Comparison of ENCODE assay signal across 8 cellular contexts in genomic region chr6:151067684-151068596, GRCh38.
DNase-seq lines count a peak whose midpoint lies in the region; ATAC-seq and TF ChIP-seq lines count a peak whose summit lies in the region.

No MANE protein-coding gene starts in this region.

- TF ChIP-seq CTCF in PC-9 (conservative IDR thresholded peaks at IDR 0.05) (no peak), fibroblast of pulmonary artery (IDR thresholded peaks at IDR 0.05; ENCODE audit: low read length, missing control alignments) (no peak)

- H3K18ac ChIP-seq in trophoblast cell (ENCODE audit: low read length): no peak overlapping the region

- H3K27me3 ChIP-seq in PC-9 (ENCODE audit: insufficient read depth, low read depth) (no peaks in the 10 kb centered on the region), trophoblast cell (ENCODE audit: insufficient read depth, low read length) (no peaks in the 10 kb centered on the region)

- ATAC-seq in HG02981 (IDR thresholded peaks at IDR 0.05; ENCODE audit: unreplicated experiment) (no peak), HG02678 (IDR thresholded peaks at IDR 0.05; ENCODE audit: unreplicated experiment) (no peak), GM18505 (IDR thresholded peaks at IDR 0.05; ENCODE audit: unreplicated experiment) (no peak)

- H3K79me2 ChIP-seq in PC-9 (ENCODE audit: low read depth) (peaks cover 18% of the 10 kb centered on the region; the same call in 1 of the 2 replicates), trophoblast cell (ENCODE audit: control insufficient read depth, insufficient read depth, low read length, poor library complexity) (no peaks in the 10 kb centered on the region)

- H4K8ac ChIP-seq in trophoblast cell (ENCODE audit: low read depth, low read length): no peak overlapping the region

- H3K23ac ChIP-seq in trophoblast cell (ENCODE audit: low read length): no peak overlapping the region

- H3K4me3 ChIP-seq in PC-9: peak overlapping the region; percentile 37; the same call in 1 of the 2 replicates
- no peak overlapping the region for H3K4me3 ChIP-seq in fibroblast of pulmonary artery (replicated peaks; ENCODE audit: low read depth, low read length)
- no peak overlapping the region for H3K4me3 ChIP-seq in trophoblast cell (ENCODE audit: low read depth, low read length)

- no peak overlapping the region for H3K4ac ChIP-seq in trophoblast cell (ENCODE audit: low read depth, low read length)

- H3F3A ChIP-seq in PC-9 (ENCODE audit: insufficient read depth, low read depth): peaks cover 57% of the 10 kb centered on the region

- no peaks in the 10 kb centered on the region for H4K20me1 ChIP-seq in PC-9 (ENCODE audit: insufficient read depth)

- no peaks in the 10 kb centered on the region for H3K79me1 ChIP-seq in trophoblast cell (ENCODE audit: low read length)

- peak overlapping the region; percentile 98 for H3K27ac ChIP-seq in PC-9
- H3K27ac ChIP-seq in trophoblast cell (ENCODE audit: low read depth, low read length): no peak overlapping the region

- no peak overlapping the region for H3K14ac ChIP-seq in trophoblast cell (ENCODE audit: low read length)

- no peak overlapping the region for H2BK120ac ChIP-seq in trophoblast cell (ENCODE audit: insufficient read depth, low read length, poor library complexity)

- no peak overlapping the region for H2BK12ac ChIP-seq in trophoblast cell (ENCODE audit: low read length)

- H3K9me2 ChIP-seq in PC-9 (ENCODE audit: insufficient read depth): no peaks in the 10 kb centered on the region

- H4K91ac ChIP-seq in trophoblast cell (ENCODE audit: low read depth, low read length): no peak overlapping the region

- intact Hi-C loops in PC-9 (cut with micrococcal nuclease; ENCODE audit: unreplicated experiment): loop anchor here (1.0 kb wide), 2 partner anchors 14 to 27 kb away; no protein-coding TSS in a partner anchor

- BruUV-seq in PC-9 (replicated peaks; lab: Mats Ljungman, UMichigan): no TSS peak

- POLR2A ChIA-PET in PC-9 (lab: Charles Lee; ENCODE audit: unreplicated experiment): interaction anchor here (0.6 to 0.9 kb wide), 2 partner anchors 14 to 1919 kb away, joined by 3 to 4 read pairs; no protein-coding TSS in a partner anchor

- no peak overlapping the region for H2AK5ac ChIP-seq in trophoblast cell (ENCODE audit: low read length)

- H3K36me3 ChIP-seq in PC-9 (ENCODE audit: low read depth) (peaks cover 9% of the 10 kb centered on the region; the same call in 1 of the 2 replicates), trophoblast cell (ENCODE audit: control insufficient read depth in 1 of 2, insufficient read depth in 2 of 2, low read length in 2 of 2) (peaks cover 2% of the 10 kb centered on the region in 2 experiments)

- DNase-seq in Caki2 (ENCODE audit: low read depth) (peak; percentile 98), PC-9 (peak; percentile 72 to 99), fibroblast of pulmonary artery (ENCODE audit: low read depth) (peak; percentile 92), trophoblast cell (peak; percentile 78 to 91), NCI-H82 (lab: John Stamatoyannopoulos, UW) (no peak)

- H2AFZ ChIP-seq in PC-9 (no peak overlapping the region), trophoblast cell (ENCODE audit: insufficient read depth, low read length, poor library complexity) (no peak overlapping the region)

- no peak overlapping the region for H4K12ac ChIP-seq in trophoblast cell (ENCODE audit: low read depth, low read length)

- H3K4me1 ChIP-seq in PC-9 (replicated peaks; ENCODE audit: insufficient read depth) (peaks cover 75% of the 10 kb centered on the region), trophoblast cell (ENCODE audit: control insufficient read depth in 1 of 2, insufficient read depth in 2 of 2, low read length in 2 of 2) (peaks cover 0 to 5% of the 10 kb centered on the region in 2 experiments)

- peak overlapping the region; percentile 76 for H3K4me2 ChIP-seq in PC-9
- no peak overlapping the region for H3K4me2 ChIP-seq in trophoblast cell (ENCODE audit: low read length)

- no CpG with 5 or more reads among the region's 14 CpGs for whole genome bisulfite sequencing in trophoblast cell (ENCODE audit: extremely low coverage, insufficient coverage, insufficient read length)

- no peak for TF ChIP-seq POLR2A in GM18505 (IDR thresholded peaks at IDR 0.05; ENCODE audit: borderline replicate concordance, extremely low read depth, insufficient read depth, insufficient read length)

- H3K9me3 ChIP-seq in PC-9 (ENCODE audit: insufficient read depth, low read depth) (no peaks in the 10 kb centered on the region), trophoblast cell (ENCODE audit: insufficient read depth, low read depth, low read length) (no peaks in the 10 kb centered on the region)

- in situ Hi-C loops in Caki2 (cut with HindIII; ENCODE audit: low pct_unique_long_range_greater_than_20kb, low sequenced_read_pairs): no loop called here

- CTCF ChIA-PET in PC-9 (lab: Charles Lee): no interaction called here

- H3K9ac ChIP-seq in trophoblast cell (ENCODE audit: low read length): no peak overlapping the region

- H2BK5ac ChIP-seq in trophoblast cell (ENCODE audit: low read depth, low read length, poor library complexity): no peak overlapping the region
